ENCODE assay signal across 33 cellular contexts in the genomic region with DNA sequence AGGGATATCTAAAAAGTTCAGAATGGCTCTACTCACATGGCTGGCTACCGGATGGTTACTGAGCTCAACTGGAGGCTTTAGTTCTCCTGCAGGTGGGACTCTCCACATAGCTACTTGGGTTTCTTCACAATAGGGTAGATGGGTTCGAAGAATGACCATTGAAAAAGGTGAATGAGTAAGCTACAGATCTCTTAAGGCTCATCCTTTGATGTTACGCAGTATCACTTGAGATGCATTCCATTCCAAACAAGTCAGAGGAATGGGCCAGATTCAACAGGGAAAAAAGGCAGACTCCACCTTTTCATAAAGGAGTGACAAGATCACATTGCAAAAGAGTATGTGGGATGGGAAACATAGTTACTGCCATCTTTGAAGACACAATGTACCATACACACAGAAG. TPM values are rescaled to one million over a fixed set of nuclear protein-coding genes. Genes with fewer than 3 reads are reported as not detected.
"Had no signal": no experiment of that assay in that cellular context is flagged by ENCODE, and none has a peak within 500 bp of the region (broad histone marks: within the 10 kb centered on the region; RNA-seq: fewer than 3 reads in every experiment).

No MANE protein-coding gene starts in this region.

- H3K27me3 ChIP-seq: gastroesophageal sphincter, heart left ventricle, hepatocyte, ovary, sigmoid colon, stomach, thyroid gland, vagina had no signal

- DNase-seq: cortex of kidney; foreskin fibroblast; heart left ventricle; left ventricle myocardium superior; lower lobe of right lung; natural killer cell; occipital lobe; ovary; posterior cingulate gyrus; psoas muscle; right cardiac atrium; sigmoid colon; stimulated activated CD4-positive, alpha-beta T cell treated with anti-CD3 and anti-CD28 coated beads, Interleukin-2, amount 100 ng/mL, for 24 hours; stimulated activated CD4-positive, alpha-beta T cell treated with anti-CD3 and anti-CD28 coated beads, Interleukin-4, amount 100 ng/mL, for 24 hours; stimulated activated naive CD4-positive, alpha-beta T cell treated with Interleukin-2 at 50 U/mL for 16 hours; stomach; thyroid gland; trophoblast cell had no signal

- H3K27ac ChIP-seq: epithelial cell of prostate, gastroesophageal sphincter, heart left ventricle, hepatocyte, lower lobe of right lung, ovary, psoas muscle, sigmoid colon, stomach, thyroid gland, vagina had no signal

- H3K4me1 ChIP-seq: gastroesophageal sphincter, heart left ventricle, lower lobe of right lung, psoas muscle, sigmoid colon, stomach, thyroid gland, vagina had no signal

- H3K9me3 ChIP-seq: gastroesophageal sphincter, heart left ventricle, lower lobe of right lung, ovary, sigmoid colon, stomach, thyroid gland, vagina had no signal

- H3K4me3 ChIP-seq: gastroesophageal sphincter, heart left ventricle, hepatocyte, lower lobe of right lung, ovary, psoas muscle, sigmoid colon, stomach, thyroid gland, vagina had no signal

- H3K4me2 ChIP-seq: hepatocyte had no signal

- FAIRE-seq: keratinocyte had no signal

- H3K36me3 ChIP-seq: gastroesophageal sphincter, heart left ventricle, lower lobe of right lung, ovary, sigmoid colon, stomach, thyroid gland, vagina had no signal

- ATAC-seq: esophagus mucosa; gastroesophageal sphincter; heart left ventricle; left ventricle myocardium superior; lower lobe of right lung; natural killer cell; psoas muscle; right cardiac atrium; stimulated activated effector memory CD8-positive, alpha-beta T cell treated with anti-CD3 and anti-CD28 coated beads, Interleukin-12 subunit alpha, Interleukin-12 subunit beta, amount 100 ng/mL, for 72 hours had no signal

RNA-seq across cellular contexts. Expression of gene DDX53, which starts 52.6 kb away (rescaled TPM):
- total RNA-seq: dermis microvascular lymphatic vessel endothelial cell, esophagus mucosa, gastroesophageal sphincter, heart left ventricle, hepatocyte, left ventricle myocardium superior, lower lobe of right lung, mononuclear cell, natural killer cell, occipital lobe, ovary, psoas muscle, renal cortical epithelial cell, right cardiac atrium, sigmoid colon, skeletal muscle tissue, stomach, subcutaneous adipose tissue, temporal lobe, thyroid gland, ureter, vagina had no signal
- polyA plus RNA-seq: heart left ventricle, hepatocyte, keratinocyte, neural cell, ovary, psoas muscle, right cardiac atrium, sigmoid colon, stomach had no signal
